In genomic region chr1:143661418-143662120, GRCh38 we compare ENCODE assay signal across 15 cellular contexts.
A peak's percentile ranks its signal among the peaks of the same experiment; 100 is the strongest.
DNase-seq lines count a peak whose midpoint lies in the region; FAIRE-seq and TF ChIP-seq lines count a peak whose summit lies in the region.
"Had no signal": no experiment of that assay in that cellular context is flagged by ENCODE, and none has a peak within 500 bp of the region (broad histone marks: within the 10 kb centered on the region; RNA-seq: fewer than 3 reads in every experiment).

No MANE protein-coding gene starts in this region.

- no peak for TF ChIP-seq CTCF in coronary artery (IDR thresholded peaks at IDR 0.05)

- H3K4me1 ChIP-seq in muscle layer of duodenum (ENCODE audit: control insufficient read depth in 1 of 2, insufficient read depth in 2 of 2, low read length in 2 of 2) = peaks cover 0 to 8% of the 10 kb centered on the region in 2 donors

- FAIRE-seq in RCC 7860 (lab: Jason Lieb, UNC) = no peak
- FAIRE-seq: colon had no signal

- H3K36me3 ChIP-seq in muscle layer of duodenum (ENCODE audit: control insufficient read depth in 1 of 2, insufficient read depth in 2 of 2, low read length in 2 of 2) = no peaks in the 10 kb centered on the region

- H3K4me3 ChIP-seq in coronary artery (peak overlapping the region; percentile 61), muscle layer of duodenum (ENCODE audit: low read depth in 1 of 2, low read length in 2 of 2) (peak overlapping the region; percentile 42 to 46)
- H3K4me3 ChIP-seq: mucosa of descending colon had no signal

- peaks cover 45% of the 10 kb centered on the region for H3K27me3 ChIP-seq in muscle layer of duodenum (ENCODE audit: low read depth, low read length)

- DNase-seq in AG20443 (ENCODE audit: low spot score) = peak; percentile 18
- DNase-seq in ELF-1 (ENCODE audit: low read depth, low spot score) = peak; percentile 40
- DNase-seq in coronary artery (ENCODE audit: low spot score) = no peak
- DNase-seq in NCI-H1092 treated with DMSO at 0.1 percent for 48 hours (lab: John Stamatoyannopoulos, UW) = no peak
- no peak for DNase-seq in RCC 7860 (ENCODE audit: low spot score)
- DNase-seq in OCI-M1 (lab: John Stamatoyannopoulos, UW) = no peak
- DNase-seq: CD4-positive, alpha-beta T cell; GDM1; KG1; mucosa of descending colon; NCI-H146; NCI-H524 treated with DMSO at 0.1 percent for 48 hours; stimulated activated CD4-positive, alpha-beta T cell treated with anti-CD3 and anti-CD28 coated beads, Interleukin-2, amount 100 ng/mL, for 48 hours had no signal

- H3K9me3 ChIP-seq in muscle layer of duodenum (ENCODE audit: control insufficient read depth in 1 of 2, low read length in 2 of 2) = peaks cover 0 to 4% of the 10 kb centered on the region in 2 donors
- H3K9me3 ChIP-seq: mucosa of descending colon had no signal

- H3K27ac ChIP-seq in coronary artery (no peak overlapping the region), muscle layer of duodenum (ENCODE audit: low read length) (no peak overlapping the region)

Comparison
In these comparisons a context has a peak if more than half of its experiments do, and no peak if none do; other contexts are left out.
1. DNase-seq: peak in AG20443 (single experiment) and ELF-1 (single experiment); none in coronary artery (single experiment), NCI-H1092 treated with DMSO at 0.1 percent for 48 hours (single experiment), RCC 7860 (single experiment) and OCI-M1 (single experiment).